In the genomic region with DNA sequence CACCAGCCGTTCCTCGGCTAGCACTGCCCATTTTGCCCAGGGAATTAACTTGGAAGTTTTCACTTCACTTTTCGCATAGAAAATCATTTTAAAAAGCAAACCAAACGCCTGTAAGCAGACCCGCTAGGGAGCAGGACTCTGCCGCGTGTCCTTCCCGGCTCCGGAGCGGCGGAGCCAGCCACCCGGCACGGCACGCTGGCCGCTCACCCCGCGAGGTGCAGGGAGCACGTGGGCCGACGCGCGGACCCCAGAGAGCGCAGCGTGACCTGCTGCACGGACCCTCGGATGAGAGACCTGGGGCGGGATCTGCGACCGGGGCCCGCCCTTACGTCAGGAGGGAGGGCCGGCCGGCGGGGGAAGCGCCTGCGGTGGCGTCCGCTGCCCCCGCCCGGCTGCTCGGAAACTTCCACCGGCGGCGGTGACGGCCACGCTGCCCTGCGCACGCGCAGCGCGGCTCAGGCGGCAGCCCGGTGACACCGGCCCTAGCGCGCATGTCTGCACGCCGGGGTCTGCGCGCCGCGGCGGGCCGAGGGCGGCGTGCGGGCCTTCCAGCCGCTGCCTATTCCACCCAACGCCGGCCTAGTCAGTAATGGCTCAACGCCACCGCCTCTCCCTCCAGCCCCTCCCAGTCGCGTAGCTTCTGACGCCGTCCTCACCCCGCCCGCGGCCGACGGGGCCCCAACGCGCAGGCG, we compare ENCODE assay signal across 1 cellular context.
TF ChIP-seq lines count a peak whose summit lies in the region.

No MANE protein-coding gene starts in this region.

TF ChIP-seq in GM23338, 12 proteins besides CTCF, POLR2A, EP300 and RAD21 (continued from another document):
- TF ChIP-seq, protein P1, sequence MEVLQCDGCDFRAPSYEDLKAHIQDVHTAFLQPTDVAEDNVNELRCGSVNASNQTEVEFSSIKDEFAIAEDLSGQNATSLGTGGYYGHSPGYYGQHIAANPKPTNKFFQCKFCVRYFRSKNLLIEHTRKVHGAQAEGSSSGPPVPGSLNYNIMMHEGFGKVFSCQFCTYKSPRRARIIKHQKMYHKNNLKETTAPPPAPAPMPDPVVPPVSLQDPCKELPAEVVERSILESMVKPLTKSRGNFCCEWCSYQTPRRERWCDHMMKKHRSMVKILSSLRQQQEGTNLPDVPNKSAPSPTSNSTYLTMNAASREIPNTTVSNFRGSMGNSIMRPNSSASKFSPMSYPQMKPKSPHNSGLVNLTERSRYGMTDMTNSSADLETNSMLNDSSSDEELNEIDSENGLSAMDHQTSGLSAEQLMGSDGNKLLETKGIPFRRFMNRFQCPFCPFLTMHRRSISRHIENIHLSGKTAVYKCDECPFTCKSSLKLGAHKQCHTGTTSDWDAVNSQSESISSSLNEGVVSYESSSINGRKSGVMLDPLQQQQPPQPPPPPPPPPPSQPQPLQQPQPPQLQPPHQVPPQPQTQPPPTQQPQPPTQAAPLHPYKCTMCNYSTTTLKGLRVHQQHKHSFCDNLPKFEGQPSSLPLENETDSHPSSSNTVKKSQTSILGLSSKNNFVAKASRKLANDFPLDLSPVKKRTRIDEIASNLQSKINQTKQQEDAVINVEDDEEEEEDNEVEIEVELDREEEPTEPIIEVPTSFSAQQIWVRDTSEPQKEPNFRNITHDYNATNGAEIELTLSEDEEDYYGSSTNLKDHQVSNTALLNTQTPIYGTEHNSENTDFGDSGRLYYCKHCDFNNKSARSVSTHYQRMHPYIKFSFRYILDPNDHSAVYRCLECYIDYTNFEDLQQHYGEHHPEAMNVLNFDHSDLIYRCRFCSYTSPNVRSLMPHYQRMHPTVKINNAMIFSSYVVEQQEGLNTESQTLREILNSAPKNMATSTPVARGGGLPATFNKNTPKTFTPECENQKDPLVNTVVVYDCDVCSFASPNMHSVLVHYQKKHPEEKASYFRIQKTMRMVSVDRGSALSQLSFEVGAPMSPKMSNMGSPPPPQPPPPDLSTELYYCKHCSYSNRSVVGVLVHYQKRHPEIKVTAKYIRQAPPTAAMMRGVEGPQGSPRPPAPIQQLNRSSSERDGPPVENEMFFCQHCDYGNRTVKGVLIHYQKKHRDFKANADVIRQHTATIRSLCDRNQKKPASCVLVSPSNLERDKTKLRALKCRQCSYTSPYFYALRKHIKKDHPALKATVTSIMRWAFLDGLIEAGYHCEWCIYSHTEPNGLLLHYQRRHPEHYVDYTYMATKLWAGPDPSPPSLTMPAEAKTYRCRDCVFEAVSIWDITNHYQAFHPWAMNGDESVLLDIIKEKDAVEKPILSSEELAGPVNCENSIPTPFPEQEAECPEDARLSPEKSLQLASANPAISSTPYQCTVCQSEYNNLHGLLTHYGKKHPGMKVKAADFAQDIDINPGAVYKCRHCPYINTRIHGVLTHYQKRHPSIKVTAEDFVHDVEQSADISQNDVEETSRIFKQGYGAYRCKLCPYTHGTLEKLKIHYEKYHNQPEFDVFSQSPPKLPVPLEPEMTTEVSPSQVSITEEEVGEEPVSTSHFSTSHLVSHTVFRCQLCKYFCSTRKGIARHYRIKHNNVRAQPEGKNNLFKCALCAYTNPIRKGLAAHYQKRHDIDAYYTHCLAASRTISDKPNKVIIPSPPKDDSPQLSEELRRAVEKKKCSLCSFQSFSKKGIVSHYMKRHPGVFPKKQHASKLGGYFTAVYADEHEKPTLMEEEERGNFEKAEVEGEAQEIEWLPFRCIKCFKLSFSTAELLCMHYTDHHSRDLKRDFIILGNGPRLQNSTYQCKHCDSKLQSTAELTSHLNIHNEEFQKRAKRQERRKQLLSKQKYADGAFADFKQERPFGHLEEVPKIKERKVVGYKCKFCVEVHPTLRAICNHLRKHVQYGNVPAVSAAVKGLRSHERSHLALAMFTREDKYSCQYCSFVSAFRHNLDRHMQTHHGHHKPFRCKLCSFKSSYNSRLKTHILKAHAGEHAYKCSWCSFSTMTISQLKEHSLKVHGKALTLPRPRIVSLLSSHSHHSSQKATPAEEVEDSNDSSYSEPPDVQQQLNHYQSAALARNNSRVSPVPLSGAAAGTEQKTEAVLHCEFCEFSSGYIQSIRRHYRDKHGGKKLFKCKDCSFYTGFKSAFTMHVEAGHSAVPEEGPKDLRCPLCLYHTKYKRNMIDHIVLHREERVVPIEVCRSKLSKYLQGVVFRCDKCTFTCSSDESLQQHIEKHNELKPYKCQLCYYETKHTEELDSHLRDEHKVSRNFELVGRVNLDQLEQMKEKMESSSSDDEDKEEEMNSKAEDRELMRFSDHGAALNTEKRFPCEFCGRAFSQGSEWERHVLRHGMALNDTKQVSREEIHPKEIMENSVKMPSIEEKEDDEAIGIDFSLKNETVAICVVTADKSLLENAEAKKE (CRISPR knock-in tag; IDR thresholded peaks at IDR 0.05) = no peak
- TF ChIP-seq POLR2AphosphoS5 (IDR thresholded peaks at IDR 0.05; ENCODE audit: low read depth) (peak; percentile 82), EZH2 (IDR thresholded peaks at IDR 0.05; ENCODE audit: low read depth, unreplicated experiment) (no peak), NANOG (IDR thresholded peaks at IDR 0.05; ENCODE audit: borderline replicate concordance) (no peak)
